8 cellular contexts compared by ENCODE assay signal in the genomic region with DNA sequence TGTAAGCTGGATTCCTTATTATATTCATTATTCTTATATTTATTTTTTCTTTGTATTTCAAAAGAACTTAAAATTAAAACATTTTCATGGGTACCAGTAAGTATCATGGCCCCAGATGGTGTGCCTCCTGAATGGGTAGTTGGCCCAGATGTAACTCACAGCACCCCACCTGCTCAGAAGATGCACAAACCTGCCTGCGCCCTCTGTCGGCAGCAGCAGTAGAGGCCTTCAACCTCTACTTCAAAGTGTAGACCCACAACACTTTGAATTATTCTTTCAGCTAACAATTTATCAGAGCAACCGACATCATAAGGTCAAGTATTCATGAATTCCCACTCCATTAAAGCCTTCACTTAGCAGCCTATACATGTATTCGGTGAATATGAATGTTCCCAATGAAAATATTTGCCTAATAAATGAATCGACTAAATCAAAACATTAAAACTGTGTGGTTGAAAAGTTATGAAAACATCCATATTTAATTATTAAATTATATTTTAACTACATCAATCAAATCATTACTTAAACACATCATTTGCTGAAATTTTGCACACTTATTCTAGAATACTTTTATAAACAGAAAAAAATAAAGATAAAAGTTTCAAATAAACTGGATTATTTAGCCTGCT. TPM values are rescaled to one million over a fixed set of nuclear protein-coding genes. Genes with fewer than 3 reads are reported as not detected.
DNase-seq lines count a peak whose midpoint lies in the region; ATAC-seq, FAIRE-seq and TF ChIP-seq lines count a peak whose summit lies in the region.

No MANE protein-coding gene starts in this region.

- no peaks in the 10 kb centered on the region for H3K27me3 ChIP-seq in HCT116 (ENCODE audit: insufficient read depth, low read length)
- H3K27me3 ChIP-seq in K562 (ENCODE audit: control insufficient read depth in 2 of 2, insufficient read depth in 2 of 2, low read length in 2 of 2) = peaks cover 0 to 2% of the 10 kb centered on the region in 2 experiments; a peak in 2 of 5 replicates

- no peaks in the 10 kb centered on the region for H3K36me3 ChIP-seq in HCT116 (ENCODE audit: control insufficient read depth in 1 of 2, insufficient read depth in 2 of 2, low read length in 2 of 2)
- H3K36me3 ChIP-seq in K562 (ENCODE audit: control insufficient read depth, insufficient read depth, low read length) = no peaks in the 10 kb centered on the region

- RAD21 ChIA-PET in HCT116 (lab: Charles Lee; ENCODE audit: low non-redundant PET in 1 of 2, low total read pairs in 2 of 2, uncharacterized antibody in 2 of 2, unreplicated experiment in 2 of 2) = interaction anchor here (1.2 to 2.3 kb wide), 6 partner anchors 52 to 207 kb away, joined by 4 to 32 read pairs (median 5); partner anchors contain the start of genes IGSF9 (in 1 of the 2) and SLAMF9 (in 1 of the 2)

- H4K20me1 ChIP-seq in HCT116 (ENCODE audit: insufficient read depth) (no peaks in the 10 kb centered on the region), K562 (replicated peaks; ENCODE audit: control insufficient read depth, insufficient read depth, low read length) (no peaks in the 10 kb centered on the region)

- TF ChIP-seq EP300 in K562 (IDR thresholded peaks at IDR 0.05; ENCODE audit: low read length) = no peak

- H3K4me2 ChIP-seq in HCT116 (ENCODE audit: low read length) (no peak overlapping the region), K562 (ENCODE audit: insufficient read depth, low read length) (no peak overlapping the region)

- POLR2A ChIA-PET in HCT116 (lab: Charles Lee) = interaction anchor here (1.5 kb wide), 1 partner anchor 113 kb away, joined by 6 read pairs; no protein-coding TSS in a partner anchor
- POLR2A ChIA-PET in K562 (lab: Yijun Ruan, JAX) = interaction anchor here (1.1 kb wide), 1 partner anchor 207 kb away, joined by 3 read pairs; no protein-coding TSS in a partner anchor

- TF ChIP-seq RAD21 in HCT116 (IDR thresholded peaks at IDR 0.05; ENCODE audit: low read depth) (peak; percentile 88), K562 (CRISPR knock-in tag; conservative IDR thresholded peaks at IDR 0.05 in 1 of 2, IDR thresholded peaks at IDR 0.05 in 1 of 2) (peak; percentile 86 to 87)

- BruUV-seq in HCT116 (replicated peaks; lab: Mats Ljungman, UMichigan) = no TSS peak
- BruUV-seq in K562 (replicated peaks; lab: Mats Ljungman, UMichigan) = no TSS peak

- ATAC-seq in HCT116 (peak; percentile 94), K562 (peak; percentile 96)

- no peak overlapping the region for H3K27ac ChIP-seq in HCT116 (ENCODE audit: low read depth, low read length)
- no peak overlapping the region for H3K27ac ChIP-seq in K562 (ENCODE audit: extremely low read depth, low read depth, low read length)

- DNase-seq in DMS53 (lab: John Stamatoyannopoulos, UW) (peak; percentile 90), HCT116 (ENCODE audit: low read depth, low spot score) (peak; percentile 64), NCI-H2029 (lab: John Stamatoyannopoulos, UW) (peak; percentile 59), UCSD-AML1 (lab: John Stamatoyannopoulos, UW; ENCODE audit: unreplicated experiment) (peak; percentile 60), K562 (ENCODE audit: extremely low read depth in 1 of 4, low spot score in 3 of 4) (peak; percentile 75 to 86 (median 83)), islet precursor cell (peak; percentile 86), cerebellum (ENCODE audit: low spot score) (no peak)
- peak; percentile 76 for DNase-seq in stimulated activated CD4-positive, alpha-beta T cell treated with anti-CD3 and anti-CD28 coated beads, Interleukin-4, amount 100 ng/mL, for 24 hours

- H3K9me3 ChIP-seq in HCT116 (ENCODE audit: control insufficient read depth in 1 of 2, insufficient read depth in 1 of 2, low read depth in 1 of 2, low read length in 2 of 2) (no peaks in the 10 kb centered on the region), K562 (replicated peaks; ENCODE audit: control insufficient read depth, insufficient read depth, low read depth, low read length) (no peaks in the 10 kb centered on the region)

- intact Hi-C loops in HCT116 (cut with micrococcal nuclease) (loop anchor here (1.0 to 10.0 kb wide), 6 partner anchors 70 to 872 kb away; partner anchors contain the start of gene DUSP23), K562 (cut with micrococcal nuclease) (loop anchor here (1.0 to 5.0 kb wide), 3 partner anchors 70 to 224 kb away; partner anchors contain the start of gene DUSP23)

- CTCF ChIA-PET in HCT116 (lab: Charles Lee) (interaction anchor here (1.0 to 6.5 kb wide), 37 partner anchors 8 to 874 kb away, joined by 3 to 249 read pairs (median 7); partner anchors contain the start of genes CFAP45, IGSF9 and PIGM), K562 (lab: Yijun Ruan, JAX; ENCODE audit: low intra/inter-chr PET ratio) (interaction anchor here (0.6 to 4.7 kb wide), 10 partner anchors 24 to 874 kb away, joined by 3 to 75 read pairs (median 4); partner anchors contain the start of gene DUSP23)

- H2AFZ ChIP-seq in HCT116 (ENCODE audit: low read depth, low read length, poor library complexity, severe bottlenecking) (peak overlapping the region; percentile 84), K562 (ENCODE audit: low read depth, low read length) (no peak overlapping the region)

- H3K4me1 ChIP-seq in HCT116 (ENCODE audit: control insufficient read depth in 1 of 2, insufficient read depth in 2 of 2, low read length in 2 of 2) (no peaks in the 10 kb centered on the region), K562 (replicated peaks in 1 of 2; ENCODE audit: control insufficient read depth in 2 of 2, insufficient read depth in 2 of 2, low read length in 2 of 2) (no peaks in the 10 kb centered on the region)

- TF ChIP-seq CTCF in HCT116 (IDR thresholded peaks at IDR 0.05 in 2 of 3, conservative IDR thresholded peaks at IDR 0.05 in 1 of 3; ENCODE audit: borderline replicate concordance in 1 of 3, insufficient read depth in 1 of 3, low read depth in 2 of 3, low read length in 2 of 3) (peak; percentile 94 to 98 (median 95)), K562 (IDR thresholded peaks at IDR 0.05 in 2 of 3, conservative IDR thresholded peaks at IDR 0.05 in 1 of 3; ENCODE audit: insufficient read depth in 2 of 3, low read depth in 1 of 3, low read length in 3 of 3) (peak; percentile 91 to 92 (median 92))

- no peak for TF ChIP-seq POLR2A in HCT116 (IDR thresholded peaks at IDR 0.05; ENCODE audit: borderline replicate concordance, extremely low read depth, insufficient read depth, insufficient read length)
- no peak for TF ChIP-seq POLR2A in K562 (conservative IDR thresholded peaks at IDR 0.05)

- no peaks in the 10 kb centered on the region for H3K9me1 ChIP-seq in K562 (ENCODE audit: control insufficient read depth, insufficient read depth, low read length)

- no peaks in the 10 kb centered on the region for H3K79me2 ChIP-seq in HCT116 (ENCODE audit: insufficient read depth, low read length)
- no peaks in the 10 kb centered on the region for H3K79me2 ChIP-seq in K562 (ENCODE audit: control insufficient read depth, insufficient read depth, low read length)

- in situ Hi-C loops in K562 (cut with MboI) = loop anchor here (5.0 kb wide), 2 partner anchors 69 to 209 kb away; no protein-coding TSS in a partner anchor

- no peaks in the 10 kb centered on the region for H3K9me2 ChIP-seq in HCT116 (ENCODE audit: insufficient read depth)

- H3K4me3 ChIP-seq in HCT116 (replicated peaks in 1 of 2; ENCODE audit: low read depth in 1 of 2, low read length in 2 of 2) (no peak overlapping the region), K562 (no peak overlapping the region)

- FAIRE-seq in K562 (lab: Jason Lieb, UNC) = peak; percentile 87

- 19% methylated on average over 5 of the region's 5 CpGs for WGBS in K562 (ENCODE audit: insufficient coverage, low coverage, missing lambda C conversion rate)

- H3K9ac ChIP-seq in HCT116 (ENCODE audit: low read length) (no peak overlapping the region), K562 (ENCODE audit: insufficient read depth in 1 of 2, low read depth in 2 of 2, low read length in 2 of 2) (no peak overlapping the region)

RNA-seq across cellular contexts. Expression of gene PIGM, which starts 25.4 kb away (rescaled TPM):
- total RNA-seq in HCT116 (2021; ENCODE audit: unreplicated experiment) = 4.1 TPM
- 0.80 and 1.6 TPM in 2 replicates for polyA plus RNA-seq in HCT116 (2012)
- 6.0 and 9.3 TPM in 2 replicates for total RNA-seq in K562 (2011; cell fraction: chromatin; rRNA removed; ENCODE audit: low replicate concordance)
- 5.7 and 6.2 TPM in 2 replicates for total RNA-seq in K562 (2011; cell fraction: nucleolus; rRNA removed)
- total RNA-seq in K562 (2011; cell fraction: nucleoplasm; rRNA removed) = 10.0 and 15.0 TPM in 2 replicates
- total RNA-seq in K562 (2014; rRNA removed) = 2.6 and 3.8 TPM in 2 replicates
- 5.0 and 5.1 TPM in 2 replicates for total RNA-seq in K562 (2014; rRNA removed; fragmentation: Illumina TruSeq; extraction: Trizol)
- 4.2 and 4.7 TPM in 2 replicates for total RNA-seq in K562 (2015; rRNA removed; fragmentation: Illumina TruSeq; extraction: Trizol)
- total RNA-seq in K562 (2021) = 4.0 and 4.3 TPM in 2 replicates
- polyA plus RNA-seq in K562 (2011; rRNA removed) = 4.7 and 5.1 TPM in 2 replicates
- polyA plus RNA-seq in K562 (2011; cell fraction: cytosol; rRNA removed) = 3.9 and 4.9 TPM in 2 replicates
- polyA plus RNA-seq in K562 (2011; cell fraction: nucleus; rRNA removed) = 4.5 and 5.2 TPM in 2 replicates
- 4.4 and 5.1 TPM in 2 replicates for polyA plus RNA-seq in K562 (2012)
- polyA plus RNA-seq in K562 (2014; fragmentation: Illumina TruSeq; extraction: Trizol) = 5.4 and 6.7 TPM in 2 replicates
- polyA plus RNA-seq in K562 (2014; fragmentation: Nextera tagmentation; extraction: Ambion mirVana) = 1 to 10 TPM; 3.0 to 3.4 TPM
- 4.0 and 4.8 TPM in 2 replicates for polyA plus RNA-seq in K562 (2014; rRNA removed)
- polyA minus RNA-seq in K562 (2011; rRNA and poly(A)+ RNA removed) = 3.0 and 3.3 TPM in 2 replicates
- 1.4 and 1.9 TPM in 2 replicates for polyA minus RNA-seq in K562 (2011; cell fraction: cytosol; rRNA and poly(A)+ RNA removed)
- polyA minus RNA-seq in K562 (2011; cell fraction: nucleus; rRNA and poly(A)+ RNA removed) = 2.4 and 4.1 TPM in 2 replicates
- total RNA-seq in cerebellum = 8.7 TPM

RNA-seq across cellular contexts. Expression of gene SLAMF9, which starts 52.4 kb away (rescaled TPM):
- total RNA-seq in HCT116 (2021; ENCODE audit: unreplicated experiment) (not detected), K562 (2014; rRNA removed) (not detected in 2 replicates), K562 (2014; rRNA removed; fragmentation: Illumina TruSeq; extraction: Trizol) (not detected in 2 replicates), K562 (2015; rRNA removed; fragmentation: Illumina TruSeq; extraction: Trizol) (not detected in 2 replicates), K562 (2021) (not detected in 2 replicates), cerebellum (not detected)
- not detected in 2 replicates for polyA plus RNA-seq in HCT116 (2012)
- total RNA-seq in K562 (2011; cell fraction: chromatin; rRNA removed; ENCODE audit: low replicate concordance) = not detected in 2 replicates
- total RNA-seq in K562 (2011; cell fraction: nucleolus; rRNA removed) = not detected in 2 replicates
- not detected in 2 replicates for total RNA-seq in K562 (2011; cell fraction: nucleoplasm; rRNA removed)
- polyA plus RNA-seq in K562 (2011; rRNA removed) (0.13 TPM in 1 of 2 replicates, not detected in the other), K562 (2014; fragmentation: Illumina TruSeq; extraction: Trizol) (0.25 TPM in 1 of 2 replicates, not detected in the other), K562 (2014; fragmentation: Nextera tagmentation; extraction: Ambion mirVana) (under 1 TPM in 1 of 2 experiments, not detected in 1; 0.21 TPM), K562 (2014; rRNA removed) (not detected in 2 replicates)
- polyA plus RNA-seq in K562 (2011; cell fraction: cytosol; rRNA removed) = not detected in 2 replicates
- polyA plus RNA-seq in K562 (2011; cell fraction: nucleus; rRNA removed) = not detected in 2 replicates
- 0.19 TPM in 1 of 2 replicates, not detected in the other for polyA plus RNA-seq in K562 (2012)
- polyA minus RNA-seq in K562 (2011; rRNA and poly(A)+ RNA removed) = not detected in 2 replicates
- not detected in 2 replicates for polyA minus RNA-seq in K562 (2011; cell fraction: cytosol; rRNA and poly(A)+ RNA removed)
- polyA minus RNA-seq in K562 (2011; cell fraction: nucleus; rRNA and poly(A)+ RNA removed) = not detected in 2 replicates
